In the genomic region with DNA sequence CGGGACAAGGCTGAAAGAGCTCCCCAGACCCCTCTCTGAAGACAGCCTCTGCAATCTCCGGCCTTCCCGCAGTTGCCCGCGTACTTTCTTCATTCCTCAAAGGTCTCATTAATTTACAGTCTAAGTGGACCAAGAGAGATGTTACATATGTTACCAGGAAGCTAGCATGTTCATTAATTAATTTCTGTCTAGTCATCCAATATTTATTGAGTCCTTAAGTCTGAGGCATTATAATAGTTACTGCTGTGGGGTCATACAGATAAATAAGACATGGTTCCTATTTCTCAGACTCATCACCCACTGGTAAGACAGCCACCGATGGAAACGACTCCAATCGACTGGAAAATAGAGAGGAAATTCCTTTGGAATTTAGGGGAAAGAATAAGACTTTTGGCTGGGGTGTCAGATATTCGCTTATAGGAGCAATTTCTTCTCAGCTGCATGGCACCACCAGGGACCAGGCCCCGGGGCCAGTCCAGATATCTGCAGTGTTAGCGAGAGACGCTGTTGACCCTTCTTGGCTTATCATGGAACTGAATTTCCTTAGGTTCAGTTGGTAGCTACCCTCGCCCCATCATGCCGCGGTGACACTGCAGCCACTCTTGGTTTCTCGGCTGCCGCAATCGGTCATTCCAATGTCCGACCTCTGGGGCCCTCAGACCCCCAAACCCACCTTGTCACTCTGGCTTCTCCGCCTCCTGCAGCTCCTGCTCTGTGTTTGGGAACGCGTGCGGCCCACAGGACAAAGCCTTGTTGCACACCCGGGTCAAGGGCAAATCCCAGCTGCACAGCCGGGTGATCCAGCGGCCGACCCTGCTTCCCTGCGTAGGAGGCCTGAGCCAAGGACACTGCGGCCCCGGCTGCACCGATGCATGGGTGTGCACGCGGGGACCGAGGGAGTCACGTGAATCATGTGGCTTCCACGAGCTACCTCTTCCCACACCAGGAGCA, we compare ENCODE assay signal across 24 cellular contexts.
"Had no signal": no experiment of that assay in that cellular context is flagged by ENCODE, and none has a peak within 500 bp of the region (broad histone marks: within the 10 kb centered on the region; RNA-seq: fewer than 3 reads in every experiment).

No MANE protein-coding gene starts in this region.

- H3K4me3 Mint-ChIP-seq: activated CD4-positive, alpha-beta memory T cell treated with anti-CD3 and anti-CD28 coated beads, Interleukin-2, amount 10 ng/mL, durations not matched to agents 7 days and 5 days; activated CD4-positive, alpha-beta T cell treated with anti-CD3 and anti-CD28 coated beads, Interleukin-2, amount 10 ng/mL, durations not matched to agents 7 days and 5 days; activated naive CD8-positive, alpha-beta T cell treated with anti-CD3 and anti-CD28 coated beads, Interleukin-2, amount 50 U/mL, for 24 hours; activated T-helper 17 cell treated with anti-CD3 and anti-CD28 coated beads, Interleukin-2, amount 50 U/mL, for 72 hours; central memory CD8-positive, alpha-beta T cell; T-helper 17 cell; WTC11 had no signal

- H3K4me1 Mint-ChIP-seq: activated CD4-positive, alpha-beta memory T cell treated with anti-CD3 and anti-CD28 coated beads, Interleukin-2, amount 10 ng/mL, durations not matched to agents 7 days and 5 days; activated CD4-positive, alpha-beta T cell treated with anti-CD3 and anti-CD28 coated beads, Interleukin-2, amount 10 ng/mL, durations not matched to agents 7 days and 5 days; activated naive CD8-positive, alpha-beta T cell treated with anti-CD3 and anti-CD28 coated beads, Interleukin-2, amount 50 U/mL, for 24 hours; activated T-helper 17 cell treated with anti-CD3 and anti-CD28 coated beads, Interleukin-2, amount 50 U/mL, for 72 hours; central memory CD8-positive, alpha-beta T cell; T-helper 17 cell; WTC11 had no signal

- H3K27ac Mint-ChIP-seq: activated CD4-positive, alpha-beta memory T cell treated with anti-CD3 and anti-CD28 coated beads, Interleukin-2, amount 10 ng/mL, durations not matched to agents 7 days and 5 days; activated CD4-positive, alpha-beta T cell treated with anti-CD3 and anti-CD28 coated beads, Interleukin-2, amount 10 ng/mL, durations not matched to agents 7 days and 5 days; activated naive CD4-positive, alpha-beta T cell treated with anti-CD3 and anti-CD28 coated beads, Interleukin-2, amount 50 U/mL, for 72 hours; activated naive CD8-positive, alpha-beta T cell treated with anti-CD3 and anti-CD28 coated beads, Interleukin-2, amount 50 U/mL, for 24 hours; activated T-helper 17 cell treated with anti-CD3 and anti-CD28 coated beads, Interleukin-2, amount 50 U/mL, for 72 hours; T-helper 17 cell; WTC11 had no signal

- H3K27ac ChIP-seq: ascending aorta, body of pancreas had no signal

- H3K4me3 ChIP-seq: ascending aorta, body of pancreas had no signal

- DNase-seq: activated CD4-positive, alpha-beta memory T cell treated with anti-CD3 and anti-CD28 coated beads, Interleukin-2, amount 10 ng/mL, durations not matched to agents 7 days and 5 days; activated CD4-positive, alpha-beta T cell treated with anti-CD3 and anti-CD28 coated beads, Interleukin-2, amount 10 ng/mL, durations not matched to agents 7 days and 5 days; activated gamma-delta T cell; activated naive CD8-positive, alpha-beta T cell treated with anti-CD3 and anti-CD28 coated beads, Interleukin-2, amount 50 U/mL, for 24 hours; activated T-cell treated with anti-CD3 and anti-CD28 coated beads for 4 hours; activated T-cell treated with anti-CD3 and anti-CD28 coated beads, Interleukin-2, amount 50 U/mL, for 48 hours; amniotic stem cell; body of pancreas; KG1; NCI-H1048; NCI-H146; NCI-H187 treated with DMSO at 0.1 percent for 48 hours; NCI-H345; NCI-H510A; NCI-H526 treated with DMSO at 0.1 percent for 48 hours; NCI-H82; SIG-M5; T-helper 17 cell; T-helper 9 cell had no signal

- H3K9me3 Mint-ChIP-seq: activated CD4-positive, alpha-beta memory T cell treated with anti-CD3 and anti-CD28 coated beads, Interleukin-2, amount 10 ng/mL, durations not matched to agents 7 days and 5 days; activated CD4-positive, alpha-beta T cell treated with anti-CD3 and anti-CD28 coated beads, Interleukin-2, amount 10 ng/mL, durations not matched to agents 7 days and 5 days; activated naive CD4-positive, alpha-beta T cell treated with anti-CD3 and anti-CD28 coated beads, Interleukin-2, amount 50 U/mL, for 72 hours; activated naive CD8-positive, alpha-beta T cell treated with anti-CD3 and anti-CD28 coated beads, Interleukin-2, amount 50 U/mL, for 24 hours; activated T-helper 17 cell treated with anti-CD3 and anti-CD28 coated beads, Interleukin-2, amount 50 U/mL, for 72 hours; central memory CD8-positive, alpha-beta T cell had no signal

- H3K36me3 ChIP-seq: ascending aorta had no signal

- H3K27me3 ChIP-seq: ascending aorta, body of pancreas had no signal

- ATAC-seq: activated naive CD4-positive, alpha-beta T cell treated with anti-CD3 and anti-CD28 coated beads, Interleukin-2, amount 50 U/mL, for 72 hours; activated naive CD8-positive, alpha-beta T cell treated with anti-CD3 and anti-CD28 coated beads, Interleukin-2, amount 50 U/mL, for 24 hours; activated T-helper 17 cell treated with anti-CD3 and anti-CD28 coated beads, Interleukin-2, amount 50 U/mL, for 72 hours; body of pancreas; T-helper 17 cell; WTC11 had no signal

- H3K4me1 ChIP-seq: ascending aorta, body of pancreas had no signal

- H3K9me3 ChIP-seq: ascending aorta, body of pancreas had no signal

- H3K27me3 Mint-ChIP-seq: activated CD4-positive, alpha-beta memory T cell treated with anti-CD3 and anti-CD28 coated beads, Interleukin-2, amount 10 ng/mL, durations not matched to agents 7 days and 5 days had no signal

- H3K36me3 Mint-ChIP-seq: activated naive CD4-positive, alpha-beta T cell treated with anti-CD3 and anti-CD28 coated beads, Interleukin-2, amount 50 U/mL, for 72 hours had no signal
